Comparison of ENCODE assay signal across 35 cellular contexts in the genomic region with DNA sequence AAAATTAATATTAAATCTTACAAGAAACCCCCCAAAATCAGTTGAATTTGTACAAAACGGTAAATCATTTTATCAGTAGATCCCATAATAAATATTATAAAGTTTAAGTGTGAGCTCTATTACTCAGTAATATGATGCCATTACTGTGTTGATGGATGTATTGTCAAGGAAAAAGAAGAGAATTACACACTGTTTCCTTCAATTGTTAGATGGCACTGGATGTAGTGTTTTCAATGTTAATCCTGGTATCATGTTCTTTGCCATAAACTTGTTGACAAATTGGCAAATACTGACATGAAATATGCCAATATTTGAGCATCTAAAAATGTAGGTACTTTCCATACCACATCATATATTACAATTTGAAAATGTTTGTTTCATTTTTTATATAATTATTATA.
"Had no signal": no experiment of that assay in that cellular context is flagged by ENCODE, and none has a peak within 500 bp of the region (broad histone marks: within the 10 kb centered on the region; RNA-seq: fewer than 3 reads in every experiment).

No MANE protein-coding gene starts in this region.

- ATAC-seq: activated CD8-positive, alpha-beta T cell treated with anti-CD3 and anti-CD28 coated beads for 36 hours; activated naive CD4-positive, alpha-beta T cell treated with anti-CD3 and anti-CD28 coated beads, Interleukin-2, amount 50 U/mL, for 72 hours; activated T-cell treated with anti-CD3 and anti-CD28 coated beads, Interleukin-2, amount 50 U/mL, for 4 hours; activated T-cell treated with anti-CD3 and anti-CD28 coated beads, Interleukin-2, amount 50 U/mL, for 72 hours; activated T-helper 17 cell treated with anti-CD3 and anti-CD28 coated beads, Interleukin-2, amount 50 U/mL, for 72 hours; body of pancreas had no signal

- H3K4me1 Mint-ChIP-seq: activated B cell treated with CpG ODN at 0.5 μM for 24 hours; activated CD4-positive, alpha-beta T cell treated with anti-CD3 and anti-CD28 coated beads, Interleukin-2, amount 10 ng/mL, durations not matched to agents 24 days and 14 days; activated naive CD8-positive, alpha-beta T cell treated with anti-CD3 and anti-CD28 coated beads for 36 hours; activated T-helper 17 cell treated with anti-CD3 and anti-CD28 coated beads, Interleukin-2, amount 50 U/mL, for 72 hours; central memory CD8-positive, alpha-beta T cell had no signal

- H3K27me3 Mint-ChIP-seq: activated B cell treated with CpG ODN at 0.5 μM for 24 hours; activated CD4-positive, alpha-beta memory T cell treated with anti-CD3 and anti-CD28 coated beads for 36 hours; activated CD4-positive, alpha-beta T cell treated with anti-CD3 and anti-CD28 coated beads, Interleukin-2, amount 10 ng/mL, durations not matched to agents 24 days and 14 days; activated CD8-positive, alpha-beta T cell treated with anti-CD3 and anti-CD28 coated beads for 36 hours; activated naive CD8-positive, alpha-beta T cell treated with anti-CD3 and anti-CD28 coated beads for 36 hours; activated T-helper 17 cell treated with anti-CD3 and anti-CD28 coated beads, Interleukin-2, amount 50 U/mL, for 72 hours; central memory CD8-positive, alpha-beta T cell had no signal

- H3K4me3 Mint-ChIP-seq: activated B cell treated with CpG ODN at 0.5 μM for 24 hours; activated CD4-positive, alpha-beta memory T cell treated with anti-CD3 and anti-CD28 coated beads for 36 hours; activated CD4-positive, alpha-beta T cell treated with anti-CD3 and anti-CD28 coated beads, Interleukin-2, amount 10 ng/mL, durations not matched to agents 24 days and 14 days; activated CD8-positive, alpha-beta T cell treated with anti-CD3 and anti-CD28 coated beads for 36 hours; activated naive CD4-positive, alpha-beta T cell treated with anti-CD3 and anti-CD28 coated beads for 36 hours; activated naive CD8-positive, alpha-beta T cell treated with anti-CD3 and anti-CD28 coated beads for 36 hours; activated T-cell treated with anti-CD3 and anti-CD28 coated beads, Interleukin-2, amount 50 U/mL, for 4 hours; activated T-cell treated with anti-CD3 and anti-CD28 coated beads, Interleukin-2, amount 50 U/mL, for 72 hours; activated T-helper 1 cell treated with anti-CD3 and anti-CD28 coated beads, Interleukin-12 subunit alpha, Interleukin-12 subunit beta, Interleukin-2, Interleukin-4 antibody, amounts not matched to agents 30 ng/mL and 10 ng/mL and 1 ng/mL, durations not matched to agents 14 hours and 24 hours and 36 hours; activated T-helper 17 cell treated with anti-CD3 and anti-CD28 coated beads, Interleukin-2, amount 50 U/mL, for 72 hours; central memory CD8-positive, alpha-beta T cell; T-helper 1 cell treated with Interleukin-12 subunit alpha and Interleukin-12 subunit beta and Interleukin-4 antibody, amounts not matched to agents 30 μg/mL and 1 μg/mL, for 36 hours; T-helper 2 cell treated with Interferon-gamma antibody and Interleukin-4, amounts not matched to agents 5 μg/mL and 100 μg/mL, for 36 hours had no signal

- H3K36me3 Mint-ChIP-seq: activated CD4-positive, alpha-beta memory T cell treated with anti-CD3 and anti-CD28 coated beads for 36 hours; activated naive CD4-positive, alpha-beta T cell treated with anti-CD3 and anti-CD28 coated beads, Interleukin-2, amount 50 U/mL, for 72 hours; activated naive CD8-positive, alpha-beta T cell treated with anti-CD3 and anti-CD28 coated beads for 36 hours had no signal

- H3K27ac Mint-ChIP-seq: activated B cell treated with CpG ODN at 0.5 μM for 24 hours; activated CD4-positive, alpha-beta memory T cell treated with anti-CD3 and anti-CD28 coated beads for 36 hours; activated CD4-positive, alpha-beta T cell treated with anti-CD3 and anti-CD28 coated beads, Interleukin-2, amount 10 ng/mL, durations not matched to agents 24 days and 14 days; activated CD8-positive, alpha-beta T cell treated with anti-CD3 and anti-CD28 coated beads for 36 hours; activated naive CD4-positive, alpha-beta T cell treated with anti-CD3 and anti-CD28 coated beads for 36 hours; activated naive CD4-positive, alpha-beta T cell treated with anti-CD3 and anti-CD28 coated beads, Interleukin-2, amount 50 U/mL, for 72 hours; activated naive CD8-positive, alpha-beta T cell treated with anti-CD3 and anti-CD28 coated beads for 36 hours; activated T-cell treated with anti-CD3 and anti-CD28 coated beads, Interleukin-2, amount 50 U/mL, for 72 hours; activated T-helper 1 cell treated with anti-CD3 and anti-CD28 coated beads, Interleukin-12 subunit alpha, Interleukin-12 subunit beta, Interleukin-2, Interleukin-4 antibody, amounts not matched to agents 30 ng/mL and 10 ng/mL and 1 ng/mL, durations not matched to agents 14 hours and 24 hours and 36 hours; activated T-helper 17 cell treated with anti-CD3 and anti-CD28 coated beads, Interleukin-2, amount 50 U/mL, for 72 hours; T-helper 1 cell treated with Interleukin-12 subunit alpha and Interleukin-12 subunit beta and Interleukin-4 antibody, amounts not matched to agents 30 μg/mL and 1 μg/mL, for 36 hours; T-helper 2 cell treated with Interferon-gamma antibody and Interleukin-4, amounts not matched to agents 5 μg/mL and 100 μg/mL, for 36 hours had no signal

- DNase-seq: activated B cell treated with CpG ODN at 0.5 μM for 24 hours; activated CD4-positive, alpha-beta memory T cell treated with anti-CD3 and anti-CD28 coated beads for 36 hours; activated CD4-positive, alpha-beta T cell treated with anti-CD3 and anti-CD28 coated beads for 4 hours; activated CD4-positive, alpha-beta T cell treated with anti-CD3 and anti-CD28 coated beads, Interleukin-2, amount 10 ng/mL, durations not matched to agents 24 days and 14 days; activated CD4-positive, alpha-beta T cell treated with anti-CD3 and anti-CD28 coated beads, Interleukin-2, amount 50 U/mL, for 1 hour; activated CD4-positive, alpha-beta T cell treated with anti-CD3 and anti-CD28 coated beads, Interleukin-2, amount 50 U/mL, for 4 hours; activated CD4-positive, CD25-positive, alpha-beta regulatory T cell treated with anti-CD3 and anti-CD28 coated beads, Interleukin-2, amount 50 U/mL, for 72 hours; activated CD8-positive, alpha-beta memory T cell treated with anti-CD3 and anti-CD28 coated beads, Interleukin-2, amount 50 U/mL, for 4 hours; activated CD8-positive, alpha-beta T cell treated with anti-CD3 and anti-CD28 coated beads for 36 hours; activated effector memory CD4-positive, alpha-beta T cell treated with anti-CD3 and anti-CD28 coated beads, Interleukin-2, amount 50 U/mL, for 16 hours; activated gamma-delta T cell treated with Interleukin-2 at 50 U/mL for 16 hours; activated naive CD4-positive, alpha-beta T cell; activated naive CD4-positive, alpha-beta T cell treated with anti-CD3 and anti-CD28 coated beads for 36 hours; activated naive CD4-positive, alpha-beta T cell treated with anti-CD3 and anti-CD28 coated beads, Interleukin-2, amount 50 U/mL, for 16 hours; activated naive CD8-positive, alpha-beta T cell treated with anti-CD3 and anti-CD28 coated beads for 36 hours; activated T-cell treated with anti-CD3 and anti-CD28 coated beads for 4 hours; activated T-cell treated with anti-CD3 and anti-CD28 coated beads, Interleukin-2, amount 50 U/mL, for 1 hour; activated T-cell treated with anti-CD3 and anti-CD28 coated beads, Interleukin-2, amount 50 U/mL, for 4 hours; activated T-cell treated with anti-CD3 and anti-CD28 coated beads, Interleukin-2, amount 50 U/mL, for 72 hours; adrenal gland; amniotic stem cell; aorta; body of pancreas; brain microvascular endothelial cell; caudate nucleus; cerebellar nuclear complex; T-helper 1 cell; T-helper 2 cell; T-helper 9 cell had no signal

- H3K9me3 Mint-ChIP-seq: activated CD4-positive, alpha-beta memory T cell treated with anti-CD3 and anti-CD28 coated beads for 36 hours; activated CD4-positive, alpha-beta T cell treated with anti-CD3 and anti-CD28 coated beads, Interleukin-2, amount 10 ng/mL, durations not matched to agents 24 days and 14 days; activated naive CD4-positive, alpha-beta T cell treated with anti-CD3 and anti-CD28 coated beads for 36 hours; activated naive CD8-positive, alpha-beta T cell treated with anti-CD3 and anti-CD28 coated beads for 36 hours; activated T-helper 1 cell treated with anti-CD3 and anti-CD28 coated beads, Interleukin-12 subunit alpha, Interleukin-12 subunit beta, Interleukin-2, Interleukin-4 antibody, amounts not matched to agents 30 ng/mL and 10 ng/mL and 1 ng/mL, durations not matched to agents 14 hours and 24 hours and 36 hours; central memory CD8-positive, alpha-beta T cell; T-helper 1 cell treated with Interleukin-12 subunit alpha and Interleukin-12 subunit beta and Interleukin-4 antibody, amounts not matched to agents 30 μg/mL and 1 μg/mL, for 36 hours; T-helper 2 cell treated with Interferon-gamma antibody and Interleukin-4, amounts not matched to agents 5 μg/mL and 100 μg/mL, for 36 hours had no signal
